ENCODE assay signal across 9 cellular contexts in the genomic region with DNA sequence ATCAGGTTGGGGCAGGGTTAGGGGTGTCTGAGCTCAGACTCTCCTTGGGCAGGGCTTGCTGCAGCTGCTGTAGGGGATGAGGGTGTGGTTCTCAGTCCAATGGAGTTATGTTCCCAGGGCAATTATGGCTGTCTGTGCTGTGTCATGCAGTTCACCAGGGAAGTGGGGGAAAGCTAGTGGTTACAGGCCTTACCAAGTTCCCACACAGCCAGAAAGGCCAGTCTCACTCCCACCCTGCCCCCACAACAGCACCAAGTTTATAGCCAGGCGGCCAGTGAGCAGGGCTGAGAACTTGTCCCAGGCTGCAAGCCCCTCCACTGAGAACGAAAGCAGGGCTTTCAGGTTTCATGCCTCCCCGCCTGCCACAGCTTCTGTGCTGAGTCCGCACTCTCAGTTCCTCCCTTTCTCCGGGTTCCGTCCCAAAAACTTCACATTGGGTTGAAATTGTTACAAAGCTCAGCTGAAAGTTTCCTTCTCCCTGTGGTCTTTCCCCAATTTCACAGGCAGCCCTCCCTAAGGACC. TPM values are rescaled to one million over a fixed set of nuclear protein-coding genes. Genes with fewer than 3 reads are reported as not detected.
DNase-seq lines count a peak whose midpoint lies in the region; ATAC-seq lines count a peak whose summit lies in the region.
"Had no signal": no experiment of that assay in that cellular context is flagged by ENCODE, and none has a peak within 500 bp of the region (broad histone marks: within the 10 kb centered on the region; RNA-seq: fewer than 3 reads in every experiment).

No MANE protein-coding gene starts in this region.

- no peak overlapping the region for H3K4me3 Mint-ChIP-seq in activated T-helper 2 cell treated with anti-CD3 and anti-CD28 coated beads, Interferon-gamma antibody, Interleukin-2, Interleukin-4, amounts not matched to agents 10 μg/mL and 5 μg/mL and 100 μg/mL, durations not matched to agents 14 hours and 24 hours and 36 hours (ENCODE audit: low read depth)
- no peak overlapping the region for H3K4me3 Mint-ChIP-seq in activated CD4-positive, alpha-beta T cell treated with anti-CD3 and anti-CD28 coated beads for 36 hours

- peak; percentile 85 for ATAC-seq in GM21526 (IDR thresholded peaks at IDR 0.05; ENCODE audit: low FRiP score, unreplicated experiment)
- ATAC-seq in HG03442 (IDR thresholded peaks at IDR 0.05; ENCODE audit: unreplicated experiment): peak; percentile 82
- ATAC-seq in left colon: no peak
- no peak for ATAC-seq in GM18858 (IDR thresholded peaks at IDR 0.05; ENCODE audit: unreplicated experiment)
- ATAC-seq in activated CD4-positive, alpha-beta T cell treated with anti-CD3 and anti-CD28 coated beads for 36 hours: no peak

- CTCF ChIA-PET in activated CD4-positive, alpha-beta T cell treated with anti-CD3 and anti-CD28 coated beads for 36 hours (lab: Charles Lee): interaction anchor here (0.8 to 3.8 kb wide), 3 partner anchors 11 to 204 kb away, joined by 4 to 23 read pairs (median 5); no protein-coding TSS in a partner anchor

- no peak overlapping the region for H3K27ac Mint-ChIP-seq in activated T-helper 2 cell treated with anti-CD3 and anti-CD28 coated beads, Interferon-gamma antibody, Interleukin-2, Interleukin-4, amounts not matched to agents 10 μg/mL and 5 μg/mL and 100 μg/mL, durations not matched to agents 14 hours and 24 hours and 36 hours
- H3K27ac Mint-ChIP-seq in activated CD4-positive, alpha-beta T cell treated with anti-CD3 and anti-CD28 coated beads for 36 hours: no peak overlapping the region

- POLR2A ChIA-PET in activated CD4-positive, alpha-beta T cell treated with anti-CD3 and anti-CD28 coated beads for 36 hours (lab: Charles Lee): no interaction called here

- H3K4me1 Mint-ChIP-seq in activated T-helper 2 cell treated with anti-CD3 and anti-CD28 coated beads, Interferon-gamma antibody, Interleukin-2, Interleukin-4, amounts not matched to agents 10 μg/mL and 5 μg/mL and 100 μg/mL, durations not matched to agents 14 hours and 24 hours and 36 hours (ENCODE audit: low read depth): no peaks in the 10 kb centered on the region
- no peaks in the 10 kb centered on the region for H3K4me1 Mint-ChIP-seq in activated CD4-positive, alpha-beta T cell treated with anti-CD3 and anti-CD28 coated beads for 36 hours

- peaks cover 6% of the 10 kb centered on the region for H3K27me3 Mint-ChIP-seq in activated T-helper 2 cell treated with anti-CD3 and anti-CD28 coated beads, Interferon-gamma antibody, Interleukin-2, Interleukin-4, amounts not matched to agents 10 μg/mL and 5 μg/mL and 100 μg/mL, durations not matched to agents 14 hours and 24 hours and 36 hours (ENCODE audit: low read depth)
- peaks cover 3% of the 10 kb centered on the region for H3K27me3 Mint-ChIP-seq in activated CD4-positive, alpha-beta T cell treated with anti-CD3 and anti-CD28 coated beads for 36 hours

- no peaks in the 10 kb centered on the region for H3K36me3 Mint-ChIP-seq in activated T-helper 2 cell treated with anti-CD3 and anti-CD28 coated beads, Interferon-gamma antibody, Interleukin-2, Interleukin-4, amounts not matched to agents 10 μg/mL and 5 μg/mL and 100 μg/mL, durations not matched to agents 14 hours and 24 hours and 36 hours (ENCODE audit: low read depth)
- H3K36me3 Mint-ChIP-seq in activated CD4-positive, alpha-beta T cell treated with anti-CD3 and anti-CD28 coated beads for 36 hours (ENCODE audit: low read depth): no peaks in the 10 kb centered on the region

- intact Hi-C loops in left colon (cut with DNase I, micrococcal nuclease): no loop called here
- intact Hi-C loops in activated T-helper 2 cell treated with anti-CD3 and anti-CD28 coated beads, Interferon-gamma antibody, Interleukin-2, Interleukin-4, amounts not matched to agents 10 μg/mL and 5 μg/mL and 100 μg/mL, durations not matched to agents 14 hours and 24 hours and 36 hours (cut with micrococcal nuclease): no loop called here
- intact Hi-C loops in activated CD4-positive, alpha-beta T cell treated with anti-CD3 and anti-CD28 coated beads for 36 hours (cut with DNase I, micrococcal nuclease): no loop called here

- DNase-seq in ELF-1 (ENCODE audit: low read depth, low spot score) (peak; percentile 14), left colon (peak; percentile 22 to 24), SHP77 (lab: John Stamatoyannopoulos, UW) (no peak)
- no peak for DNase-seq in activated T-helper 2 cell treated with anti-CD3 and anti-CD28 coated beads, Interferon-gamma antibody, Interleukin-2, Interleukin-4, amounts not matched to agents 10 μg/mL and 5 μg/mL and 100 μg/mL, durations not matched to agents 14 hours and 24 hours and 36 hours (ENCODE audit: low spot score)
- no peak for DNase-seq in activated CD4-positive, alpha-beta T cell treated with anti-CD3 and anti-CD28 coated beads for 36 hours
- DNase-seq: NCI-H446 had no signal

- no peaks in the 10 kb centered on the region for H3K9me3 Mint-ChIP-seq in activated T-helper 2 cell treated with anti-CD3 and anti-CD28 coated beads, Interferon-gamma antibody, Interleukin-2, Interleukin-4, amounts not matched to agents 10 μg/mL and 5 μg/mL and 100 μg/mL, durations not matched to agents 14 hours and 24 hours and 36 hours
- peaks cover 6% of the 10 kb centered on the region for H3K9me3 Mint-ChIP-seq in activated CD4-positive, alpha-beta T cell treated with anti-CD3 and anti-CD28 coated beads for 36 hours (ENCODE audit: low read depth)

RNA-seq across cellular contexts. Expression of gene CPOX, which starts 19.6 kb away (rescaled TPM):
- 10 to 100 TPM; 15.6 to 16.3 TPM for total RNA-seq in left colon
- 48.4 and 50.4 TPM in 2 replicates for total RNA-seq in activated T-helper 2 cell treated with anti-CD3 and anti-CD28 coated beads, Interferon-gamma antibody, Interleukin-2, Interleukin-4, amounts not matched to agents 10 μg/mL and 5 μg/mL and 100 μg/mL, durations not matched to agents 14 hours and 24 hours and 36 hours
- 10 to 100 TPM; 40.3 to 41.9 TPM for total RNA-seq in activated CD4-positive, alpha-beta T cell treated with anti-CD3 and anti-CD28 coated beads for 36 hours

Comparison
In these comparisons a context has a peak if more than half of its experiments do, and no peak if none do; other contexts are left out.
1. DNase-seq: peak in ELF-1 (single experiment) and left colon (2 of 2); none in activated T-helper 2 cell treated with anti-CD3 and anti-CD28 coated beads, Interferon-gamma antibody, Interleukin-2, Interleukin-4, amounts not matched to agents 10 μg/mL and 5 μg/mL and 100 μg/mL, durations not matched to agents 14 hours and 24 hours and 36 hours (single experiment), activated CD4-positive, alpha-beta T cell treated with anti-CD3 and anti-CD28 coated beads for 36 hours (single experiment) and SHP77 (0 of 2).
2. ATAC-seq: peak in GM21526 (single experiment) and HG03442 (single experiment); none in left colon (single experiment), GM18858 (single experiment) and activated CD4-positive, alpha-beta T cell treated with anti-CD3 and anti-CD28 coated beads for 36 hours (single experiment).